33 cellular contexts compared by ENCODE assay signal in the genomic region with DNA sequence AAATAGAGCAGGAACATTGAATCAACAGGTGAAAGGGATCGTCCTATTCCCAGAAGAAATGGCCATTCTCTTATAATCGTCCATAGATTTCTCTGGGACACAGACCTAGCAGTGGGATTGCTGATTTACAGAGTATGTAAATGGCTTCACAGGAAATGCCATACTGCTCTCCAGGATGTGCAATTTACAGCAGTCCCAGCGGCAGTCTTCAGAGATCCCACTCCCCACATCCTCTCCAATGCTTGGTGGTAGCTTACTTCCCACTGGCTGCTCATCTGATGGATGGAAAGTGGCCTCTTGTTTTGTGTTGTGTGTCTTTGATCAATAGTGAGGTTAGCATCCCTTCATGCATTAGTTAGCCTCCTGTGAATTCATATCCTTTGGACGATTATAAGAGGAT. TPM values are rescaled to one million over a fixed set of nuclear protein-coding genes. Genes with fewer than 3 reads are reported as not detected.
"Had no signal": no experiment of that assay in that cellular context is flagged by ENCODE, and none has a peak within 500 bp of the region (broad histone marks: within the 10 kb centered on the region; RNA-seq: fewer than 3 reads in every experiment).

No MANE protein-coding gene starts in this region.

- H3K4me1 ChIP-seq: suprapubic skin, tibial nerve had no signal

- H3K36me3 ChIP-seq: stomach, suprapubic skin, tibial nerve had no signal

- H3K27me3 ChIP-seq: tibial nerve had no signal

- ATAC-seq: activated T-cell treated with anti-CD3 and anti-CD28 coated beads, Interleukin-2, amount 50 U/mL, for 4 hours; sciatic nerve; stimulated activated effector memory CD8-positive, alpha-beta T cell treated with anti-CD3 and anti-CD28 coated beads, Interleukin-12 subunit alpha, Interleukin-12 subunit beta, amount 100 ng/mL, for 72 hours had no signal

- H3K4me3 Mint-ChIP-seq: activated B cell treated with CpG ODN at 0.5 μM for 24 hours; activated CD4-positive, alpha-beta T cell treated with anti-CD3 and anti-CD28 coated beads for 36 hours; activated naive CD4-positive, alpha-beta T cell treated with anti-CD3 and anti-CD28 coated beads for 36 hours; activated T-cell treated with anti-CD3 and anti-CD28 coated beads, Interleukin-2, amount 50 U/mL, for 4 hours; memory B cell; nephron progenitor cell had no signal

- H3K27ac Mint-ChIP-seq: activated B cell treated with CpG ODN at 0.5 μM for 24 hours; activated CD4-positive, alpha-beta T cell treated with anti-CD3 and anti-CD28 coated beads for 36 hours; activated naive CD4-positive, alpha-beta T cell treated with anti-CD3 and anti-CD28 coated beads for 36 hours; memory B cell; nephron progenitor cell had no signal

- H3K36me3 Mint-ChIP-seq: memory B cell; stimulated activated effector memory CD8-positive, alpha-beta T cell treated with anti-CD3 and anti-CD28 coated beads, Interleukin-12 subunit alpha, Interleukin-12 subunit beta, amount 100 ng/mL, for 72 hours had no signal

- H3K9me3 Mint-ChIP-seq: activated B cell treated with CpG ODN at 0.5 μM for 24 hours had no signal

- DNase-seq: activated B cell treated with CpG ODN at 0.5 μM for 24 hours; activated CD4-positive, alpha-beta T cell treated with anti-CD3 and anti-CD28 coated beads for 36 hours; activated CD4-positive, alpha-beta T cell treated with anti-CD3 and anti-CD28 coated beads, Interleukin-2, amount 50 U/mL, for 48 hours; activated CD8-positive, alpha-beta memory T cell treated with anti-CD3 and anti-CD28 coated beads, Interleukin-2, amount 50 U/mL, for 48 hours; activated effector memory CD4-positive, alpha-beta T cell treated with Interleukin-2 at 50 U/mL for 16 hours; activated naive CD4-positive, alpha-beta T cell treated with anti-CD3 and anti-CD28 coated beads for 36 hours; activated naive CD8-positive, alpha-beta T cell treated with anti-CD3 and anti-CD28 coated beads, Interleukin-2, amount 10 ng/mL, durations not matched to agents 7 days and 5 days; activated T-cell treated with anti-CD3 and anti-CD28 coated beads, Interleukin-2, amount 50 U/mL, for 4 hours; amniotic stem cell; cerebellar nuclear complex; cortex of kidney; erythroblast; foreskin fibroblast; nephron progenitor cell; occipital lobe; stimulated activated CD4-positive, alpha-beta T cell treated with anti-CD3 and anti-CD28 coated beads, Interleukin-2, amount 100 ng/mL, for 24 hours; stomach; T-helper 9 cell had no signal

- H3K4me3 ChIP-seq: mucosa of descending colon, stomach, suprapubic skin, tibial nerve had no signal

- FAIRE-seq: endometrium, keratinocyte, small intestine had no signal

- H3K27ac ChIP-seq: suprapubic skin, tibial nerve had no signal

- H3K9me3 ChIP-seq: mucosa of descending colon, stomach, suprapubic skin, tibial nerve had no signal

RNA-seq across cellular contexts. Expression of a gene that starts 58.1 kb away (rescaled TPM):
- total RNA-seq: activated B cell treated with CpG ODN at 0.5 μM for 24 hours; activated CD4-positive, alpha-beta T cell treated with anti-CD3 and anti-CD28 coated beads for 36 hours; activated CD8-positive, alpha-beta memory T cell treated with anti-CD3 and anti-CD28 coated beads for 36 hours; activated naive CD4-positive, alpha-beta T cell treated with anti-CD3 and anti-CD28 coated beads for 36 hours; activated naive CD8-positive, alpha-beta T cell treated with anti-CD3 and anti-CD28 coated beads, Interleukin-2, amount 10 ng/mL, durations not matched to agents 7 days and 5 days; activated T-cell treated with anti-CD3 and anti-CD28 coated beads, Interleukin-2, amount 50 U/mL, for 4 hours; fibroblast of lung; glomerular endothelial cell; left colon; lower leg skin; sciatic nerve; stomach; suprapubic skin; tibial nerve; urinary bladder had no signal
- polyA plus RNA-seq: fibroblast of lung, stomach, urinary bladder had no signal
